Comparison of ENCODE assay signal across 32 cellular contexts in genomic region chrX:3451566-3451965, GRCh38.
A peak's percentile ranks its signal among the peaks of the same experiment; 100 is the strongest.
DNase-seq lines count a peak whose midpoint lies in the region; TF ChIP-seq lines count a peak whose summit lies in the region.
"Had no signal": no experiment of that assay in that cellular context is flagged by ENCODE, and none has a peak within 500 bp of the region (broad histone marks: within the 10 kb centered on the region; RNA-seq: fewer than 3 reads in every experiment).

No MANE protein-coding gene starts in this region.

- H3K36me3 Mint-ChIP-seq in endodermal cell (ENCODE audit: low read depth) = no peaks in the 10 kb centered on the region
- H3K36me3 Mint-ChIP-seq: activated CD8-positive, alpha-beta memory T cell treated with anti-CD3 and anti-CD28 coated beads, Interleukin-2, amount 10 ng/mL, durations not matched to agents 7 days and 5 days; natural killer cell treated with Interleukin-12 subunit alpha and Interleukin-12 subunit beta and Interleukin-15 and Interleukin-18, amount 100 ng/mL, for 72 hours; WTC11 had no signal

- H3K27ac ChIP-seq in left ventricle myocardium inferior (replicated peaks) (peak overlapping the region; percentile 44), right atrium auricular region (no peak overlapping the region), endodermal cell (ENCODE audit: low read depth, low read length) (no peak overlapping the region)
- H3K27ac ChIP-seq: BLaER1, gastroesophageal sphincter, left lung, ovary, testis had no signal

- 92 to 93% methylated on average over 5 to 6 of the region's 8 CpGs for WGBS in endodermal cell (ENCODE audit: insufficient coverage in 1 of 2, insufficient read length in 1 of 2), 2 experiments

- H3K9me3 ChIP-seq in left ventricle myocardium inferior (replicated peaks) = no peaks in the 10 kb centered on the region
- peaks cover 0 to 10% of the 10 kb centered on the region in 2 donors for H3K9me3 ChIP-seq in right atrium auricular region
- H3K9me3 ChIP-seq in endodermal cell (ENCODE audit: control insufficient read depth, low read length) = no peaks in the 10 kb centered on the region
- H3K9me3 ChIP-seq: Caco-2, gastroesophageal sphincter, left lung, ovary, testis had no signal

- H3K4me3 ChIP-seq in left ventricle myocardium inferior (no peak overlapping the region), right atrium auricular region (no peak overlapping the region), fibroblast of villous mesenchyme (ENCODE audit: low read depth, low read length) (no peak overlapping the region), endodermal cell (ENCODE audit: low read length) (no peak overlapping the region)
- H3K4me3 ChIP-seq: BLaER1, gastroesophageal sphincter, GM12878, left lung, ovary, testis had no signal

- peaks cover 11% of the 10 kb centered on the region for H3K9me3 Mint-ChIP-seq in endodermal cell
- H3K9me3 Mint-ChIP-seq: natural killer cell treated with Interleukin-12 subunit alpha and Interleukin-12 subunit beta and Interleukin-15 and Interleukin-18, amount 100 ng/mL, for 72 hours; WTC11 had no signal

- H3K4me1 Mint-ChIP-seq in endodermal cell = no peaks in the 10 kb centered on the region
- H3K4me1 Mint-ChIP-seq: activated CD8-positive, alpha-beta memory T cell treated with anti-CD3 and anti-CD28 coated beads, Interleukin-2, amount 10 ng/mL, durations not matched to agents 7 days and 5 days; WTC11 had no signal

- H3K4me1 ChIP-seq in left ventricle myocardium inferior = no peaks in the 10 kb centered on the region
- no peaks in the 10 kb centered on the region for H3K4me1 ChIP-seq in right atrium auricular region
- no peaks in the 10 kb centered on the region for H3K4me1 ChIP-seq in endodermal cell (ENCODE audit: control insufficient read depth, insufficient read depth, low read length)
- H3K4me1 ChIP-seq: BLaER1, Caco-2, gastroesophageal sphincter, left lung, testis had no signal

- H3K36me3 ChIP-seq in left ventricle myocardium inferior = no peaks in the 10 kb centered on the region
- H3K36me3 ChIP-seq in right atrium auricular region = no peaks in the 10 kb centered on the region
- no peaks in the 10 kb centered on the region for H3K36me3 ChIP-seq in endodermal cell (ENCODE audit: control insufficient read depth, insufficient read depth, low read length)
- H3K36me3 ChIP-seq: BLaER1, gastroesophageal sphincter, left lung, ovary had no signal

- peaks cover 2% of the 10 kb centered on the region for H3K27me3 Mint-ChIP-seq in endodermal cell (ENCODE audit: insufficient read depth)
- H3K27me3 Mint-ChIP-seq: activated CD8-positive, alpha-beta memory T cell treated with anti-CD3 and anti-CD28 coated beads, Interleukin-2, amount 10 ng/mL, durations not matched to agents 7 days and 5 days had no signal

- TF ChIP-seq CTCF in left ventricle myocardium inferior (IDR thresholded peaks at IDR 0.05; ENCODE audit: borderline replicate concordance) (no peak), right atrium auricular region (IDR thresholded peaks at IDR 0.05) (no peak), fibroblast of villous mesenchyme (IDR thresholded peaks at IDR 0.05; ENCODE audit: insufficient read depth, low read depth, low read length) (no peak), endodermal cell (conservative IDR thresholded peaks at IDR 0.05) (no peak)

- H3K27me3 ChIP-seq in left ventricle myocardium inferior (ENCODE audit: low read depth) (no peaks in the 10 kb centered on the region), right atrium auricular region (no peaks in the 10 kb centered on the region), endodermal cell (ENCODE audit: control insufficient read depth, insufficient read depth, low read length, poor library complexity, severe bottlenecking) (no peaks in the 10 kb centered on the region)
- H3K27me3 ChIP-seq: BLaER1, gastroesophageal sphincter, left lung, ovary, testis had no signal

- intact Hi-C loops in left ventricle myocardium inferior (cut with micrococcal nuclease) = no loop called here

- DNase-seq in left ventricle myocardium inferior (no peak), right atrium auricular region (ENCODE audit: low spot score) (no peak), SHP77 (lab: John Stamatoyannopoulos, UW) (peak; percentile 0 to 21), fibroblast of villous mesenchyme (ENCODE audit: low read depth) (peak; percentile 15), iPS-NIHi7 (ENCODE audit: extremely low spot score) (no peak), endodermal cell (no peak), GM19240 (ENCODE audit: insufficient read length, low spot score) (no peak), T1000 (lab: John Stamatoyannopoulos, UW) (no peak)
- DNase-seq: activated CD4-positive, alpha-beta T cell treated with anti-CD3 and anti-CD28 coated beads, Interleukin-2, amount 50 U/mL, for 1 hour; activated CD8-positive, alpha-beta memory T cell treated with anti-CD3 and anti-CD28 coated beads, Interleukin-2, amount 10 ng/mL, durations not matched to agents 7 days and 5 days; activated naive CD4-positive, alpha-beta T cell treated with anti-CD3 and anti-CD28 coated beads, Interleukin-2, amount 50 U/mL, for 16 hours; anterior cingulate cortex; Caco-2; central memory CD4-positive, alpha-beta T cell; DND-41; erythroblast; hippocampal formation; Karpas-422; left lung; NCI-H1930; NCI-H526; ovary; right cardiac atrium; stimulated activated CD4-positive, alpha-beta T cell treated with anti-CD3 and anti-CD28 coated beads, Interleukin-12 subunit alpha, Interleukin-12 subunit beta, amount 100 ng/mL, for 4 hours; stimulated activated CD4-positive, alpha-beta T cell treated with anti-CD3 and anti-CD28 coated beads, Interleukin-4, amount 100 ng/mL, for 4 hours; stimulated activated naive CD4-positive, alpha-beta T cell; testis had no signal

- no peak overlapping the region for H3K27ac Mint-ChIP-seq in endodermal cell
- H3K27ac Mint-ChIP-seq: activated CD8-positive, alpha-beta memory T cell treated with anti-CD3 and anti-CD28 coated beads, Interleukin-2, amount 10 ng/mL, durations not matched to agents 7 days and 5 days; natural killer cell treated with Interleukin-12 subunit alpha and Interleukin-12 subunit beta and Interleukin-15 and Interleukin-18, amount 100 ng/mL, for 72 hours; WTC11 had no signal

- no peak overlapping the region for H3K4me3 Mint-ChIP-seq in endodermal cell
- H3K4me3 Mint-ChIP-seq: activated CD8-positive, alpha-beta memory T cell treated with anti-CD3 and anti-CD28 coated beads, Interleukin-2, amount 10 ng/mL, durations not matched to agents 7 days and 5 days; natural killer cell treated with Interleukin-12 subunit alpha and Interleukin-12 subunit beta and Interleukin-15 and Interleukin-18, amount 100 ng/mL, for 72 hours; WTC11 had no signal

- no peak overlapping the region for H3K9ac ChIP-seq in endodermal cell (ENCODE audit: extremely low read depth, low read length, poor library complexity, severe bottlenecking)
- H3K9ac ChIP-seq: BLaER1 had no signal

Comparison
In these comparisons a context has a peak if more than half of its experiments do, and no peak if none do; other contexts are left out.
1. DNase-seq: peak in SHP77 (2 of 2) and fibroblast of villous mesenchyme (single experiment); none in left ventricle myocardium inferior (single experiment), right atrium auricular region (single experiment), iPS-NIHi7 (single experiment), endodermal cell (single experiment), GM19240 (single experiment) and T1000 (single experiment).